In genomic region chr5:76818844-76819831, GRCh38 we compare ENCODE assay signal across 8 cellular contexts. TPM values are rescaled to one million over a fixed set of nuclear protein-coding genes. Genes with fewer than 3 reads are reported as not detected.
DNase-seq lines count a peak whose midpoint lies in the region; ATAC-seq and TF ChIP-seq lines count a peak whose summit lies in the region.

Gene F2RL1 (plus strand): TSS chr5:76819030. CDS start chr5:76819183, 153 bp downstream.

- H3K27ac ChIP-seq in GM23338 (ENCODE audit: low read depth) (peak within 1 kb of the TSS; percentile 90), suprapubic skin (peak within 1 kb of the TSS; percentile 87)

- no peak for TF ChIP-seq POLR2A in suprapubic skin (IDR thresholded peaks at IDR 0.05)

- H3K27me3 Mint-ChIP-seq in GM23338 (ENCODE audit: insufficient read depth, low read depth, poor library complexity): peaks cover 22% of the 10 kb centered on the region
- H3K27me3 Mint-ChIP-seq in nephron progenitor cell (ENCODE audit: low read depth, poor library complexity): peaks cover 70% of the 10 kb centered on the region

- H3K4me3 ChIP-seq in GM23338 (peak within 1 kb of the TSS; percentile 98), NT2/D1 (ENCODE audit: insufficient read length, low read depth) (peak within 1 kb of the TSS; percentile 91), foreskin fibroblast (ENCODE audit: low read depth in 1 of 2, low read length in 2 of 2) (peak within 1 kb of the TSS; percentile 79 to 85), suprapubic skin (peak within 1 kb of the TSS; percentile 76)

- H2AFZ ChIP-seq in GM23338: peak within 1 kb of the TSS; percentile 72

- peak within 1 kb of the TSS; percentile 86 for H3K9ac ChIP-seq in NT2/D1 (ENCODE audit: insufficient read length, low read depth)

- H3K36me3 ChIP-seq in GM23338 (ENCODE audit: insufficient read depth) (no peaks in the 10 kb centered on the region), NT2/D1 (ENCODE audit: insufficient read depth, insufficient read length, low read length) (peaks cover 4% of the 10 kb centered on the region), suprapubic skin (no peaks in the 10 kb centered on the region)

- peaks cover 5% of the 10 kb centered on the region; the same call in 1 of the 2 replicates for H3F3A ChIP-seq in GM23338 (replicated peaks; ENCODE audit: low read depth)

- peaks cover 4% of the 10 kb centered on the region; the same call in 1 of the 2 replicates for H4K20me1 ChIP-seq in GM23338 (replicated peaks; ENCODE audit: insufficient read depth)

- no peaks in the 10 kb centered on the region for H3K9me3 Mint-ChIP-seq in GM23338
- peaks cover 4% of the 10 kb centered on the region for H3K9me3 Mint-ChIP-seq in nephron progenitor cell

- H3K9me2 ChIP-seq in GM23338 (ENCODE audit: insufficient read depth): no peaks in the 10 kb centered on the region

- DNase-seq in GM23338 (ENCODE audit: low spot score) (peak; percentile 98), NT2/D1 (ENCODE audit: low read depth, low spot score) (no peak), foreskin fibroblast (peak; percentile 59 to 85), nephron progenitor cell (peak; percentile 82), suprapubic skin (ENCODE audit: low spot score in 2 of 2) (peak; percentile 72 to 79)
- peak; percentile 49 for DNase-seq in activated effector memory CD4-positive, alpha-beta T cell treated with Interleukin-2 at 50 U/mL for 16 hours

- H3K79me2 ChIP-seq in GM23338 (replicated peaks; ENCODE audit: insufficient read depth): peaks cover 43% of the 10 kb centered on the region

- H3K4me3 Mint-ChIP-seq in GM23338 (peak within 1 kb of the TSS; percentile 90), nephron progenitor cell (peak within 1 kb of the TSS; percentile 81)

- ATAC-seq in GM23338 (peak; percentile 88), GM18502 (IDR thresholded peaks at IDR 0.05; ENCODE audit: poor library complexity, unreplicated experiment) (no peak), GM19324 (IDR thresholded peaks at IDR 0.05; ENCODE audit: low FRiP score, unreplicated experiment) (no peak)

- H3K9me3 ChIP-seq in NT2/D1 (ENCODE audit: insufficient read depth, low read length) (no peaks in the 10 kb centered on the region), suprapubic skin (no peaks in the 10 kb centered on the region)

- whole genome bisulfite sequencing in suprapubic skin: 0% methylated on average over 6 of the region's 72 CpGs

- peaks cover 17% of the 10 kb centered on the region for H3K4me1 ChIP-seq in GM23338 (ENCODE audit: insufficient read depth)
- no peaks in the 10 kb centered on the region for H3K4me1 ChIP-seq in NT2/D1 (ENCODE audit: insufficient read depth, insufficient read length)
- peaks cover 26% of the 10 kb centered on the region for H3K4me1 ChIP-seq in suprapubic skin

- peak within 1 kb of the TSS; percentile 81 for H3K4me2 ChIP-seq in GM23338

- peaks cover 33% of the 10 kb centered on the region for H3K27me3 ChIP-seq in GM23338 (ENCODE audit: insufficient read depth)
- peaks cover 4% of the 10 kb centered on the region for H3K27me3 ChIP-seq in NT2/D1 (ENCODE audit: insufficient read depth, insufficient read length)
- H3K27me3 ChIP-seq in suprapubic skin: peaks cover 18% of the 10 kb centered on the region

- TF ChIP-seq CTCF in GM23338 (conservative IDR thresholded peaks at IDR 0.05; ENCODE audit: low read depth in 2 of 2): 0 out of 4 replicates have a peak, but pooled peaks of 1 of the 2 experiments have one; percentile 1
- no peak for TF ChIP-seq CTCF in foreskin fibroblast (IDR thresholded peaks at IDR 0.05; ENCODE audit: low read depth, low read length)
- TF ChIP-seq CTCF in nephron progenitor cell (IDR thresholded peaks at IDR 0.05): no peak
- no peak for TF ChIP-seq CTCF in suprapubic skin (IDR thresholded peaks at IDR 0.05)

- H3K27ac Mint-ChIP-seq in GM23338 (peak within 1 kb of the TSS; percentile 56), nephron progenitor cell (no peak within 1 kb of the TSS)

- no peak for TF ChIP-seq EP300 in suprapubic skin (IDR thresholded peaks at IDR 0.05)

- peaks cover 22% of the 10 kb centered on the region for H3K4me1 Mint-ChIP-seq in GM23338
- H3K4me1 Mint-ChIP-seq in nephron progenitor cell: peaks cover 19% of the 10 kb centered on the region

- H3K36me3 Mint-ChIP-seq in GM23338 (ENCODE audit: low read depth): no peaks in the 10 kb centered on the region; the same call in 2 of the 3 replicates
- H3K36me3 Mint-ChIP-seq in nephron progenitor cell (ENCODE audit: low read depth): peaks cover 4% of the 10 kb centered on the region

TF ChIP-seq in GM23338, 12 proteins besides CTCF, POLR2A, EP300 and RAD21 (continues in another document):
- TF ChIP-seq, protein P1, sequence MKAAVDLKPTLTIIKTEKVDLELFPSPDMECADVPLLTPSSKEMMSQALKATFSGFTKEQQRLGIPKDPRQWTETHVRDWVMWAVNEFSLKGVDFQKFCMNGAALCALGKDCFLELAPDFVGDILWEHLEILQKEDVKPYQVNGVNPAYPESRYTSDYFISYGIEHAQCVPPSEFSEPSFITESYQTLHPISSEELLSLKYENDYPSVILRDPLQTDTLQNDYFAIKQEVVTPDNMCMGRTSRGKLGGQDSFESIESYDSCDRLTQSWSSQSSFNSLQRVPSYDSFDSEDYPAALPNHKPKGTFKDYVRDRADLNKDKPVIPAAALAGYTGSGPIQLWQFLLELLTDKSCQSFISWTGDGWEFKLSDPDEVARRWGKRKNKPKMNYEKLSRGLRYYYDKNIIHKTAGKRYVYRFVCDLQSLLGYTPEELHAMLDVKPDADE (IDR thresholded peaks at IDR 0.05): no peak
- TF ChIP-seq EZH2phosphoT487 (IDR thresholded peaks at IDR 0.05; ENCODE audit: unreplicated experiment): no peak
- TF ChIP-seq CREB1 (CRISPR knock-in tag; IDR thresholded peaks at IDR 0.05; ENCODE audit: low read depth): 0 out of 2 replicates have a peak, but pooled peaks have one; percentile 2
- peak; percentile 87 for TF ChIP-seq POLR2AphosphoS5 (IDR thresholded peaks at IDR 0.05; ENCODE audit: low read depth)
- no peak for TF ChIP-seq NANOG (IDR thresholded peaks at IDR 0.05; ENCODE audit: borderline replicate concordance)
- TF ChIP-seq, protein P2, sequence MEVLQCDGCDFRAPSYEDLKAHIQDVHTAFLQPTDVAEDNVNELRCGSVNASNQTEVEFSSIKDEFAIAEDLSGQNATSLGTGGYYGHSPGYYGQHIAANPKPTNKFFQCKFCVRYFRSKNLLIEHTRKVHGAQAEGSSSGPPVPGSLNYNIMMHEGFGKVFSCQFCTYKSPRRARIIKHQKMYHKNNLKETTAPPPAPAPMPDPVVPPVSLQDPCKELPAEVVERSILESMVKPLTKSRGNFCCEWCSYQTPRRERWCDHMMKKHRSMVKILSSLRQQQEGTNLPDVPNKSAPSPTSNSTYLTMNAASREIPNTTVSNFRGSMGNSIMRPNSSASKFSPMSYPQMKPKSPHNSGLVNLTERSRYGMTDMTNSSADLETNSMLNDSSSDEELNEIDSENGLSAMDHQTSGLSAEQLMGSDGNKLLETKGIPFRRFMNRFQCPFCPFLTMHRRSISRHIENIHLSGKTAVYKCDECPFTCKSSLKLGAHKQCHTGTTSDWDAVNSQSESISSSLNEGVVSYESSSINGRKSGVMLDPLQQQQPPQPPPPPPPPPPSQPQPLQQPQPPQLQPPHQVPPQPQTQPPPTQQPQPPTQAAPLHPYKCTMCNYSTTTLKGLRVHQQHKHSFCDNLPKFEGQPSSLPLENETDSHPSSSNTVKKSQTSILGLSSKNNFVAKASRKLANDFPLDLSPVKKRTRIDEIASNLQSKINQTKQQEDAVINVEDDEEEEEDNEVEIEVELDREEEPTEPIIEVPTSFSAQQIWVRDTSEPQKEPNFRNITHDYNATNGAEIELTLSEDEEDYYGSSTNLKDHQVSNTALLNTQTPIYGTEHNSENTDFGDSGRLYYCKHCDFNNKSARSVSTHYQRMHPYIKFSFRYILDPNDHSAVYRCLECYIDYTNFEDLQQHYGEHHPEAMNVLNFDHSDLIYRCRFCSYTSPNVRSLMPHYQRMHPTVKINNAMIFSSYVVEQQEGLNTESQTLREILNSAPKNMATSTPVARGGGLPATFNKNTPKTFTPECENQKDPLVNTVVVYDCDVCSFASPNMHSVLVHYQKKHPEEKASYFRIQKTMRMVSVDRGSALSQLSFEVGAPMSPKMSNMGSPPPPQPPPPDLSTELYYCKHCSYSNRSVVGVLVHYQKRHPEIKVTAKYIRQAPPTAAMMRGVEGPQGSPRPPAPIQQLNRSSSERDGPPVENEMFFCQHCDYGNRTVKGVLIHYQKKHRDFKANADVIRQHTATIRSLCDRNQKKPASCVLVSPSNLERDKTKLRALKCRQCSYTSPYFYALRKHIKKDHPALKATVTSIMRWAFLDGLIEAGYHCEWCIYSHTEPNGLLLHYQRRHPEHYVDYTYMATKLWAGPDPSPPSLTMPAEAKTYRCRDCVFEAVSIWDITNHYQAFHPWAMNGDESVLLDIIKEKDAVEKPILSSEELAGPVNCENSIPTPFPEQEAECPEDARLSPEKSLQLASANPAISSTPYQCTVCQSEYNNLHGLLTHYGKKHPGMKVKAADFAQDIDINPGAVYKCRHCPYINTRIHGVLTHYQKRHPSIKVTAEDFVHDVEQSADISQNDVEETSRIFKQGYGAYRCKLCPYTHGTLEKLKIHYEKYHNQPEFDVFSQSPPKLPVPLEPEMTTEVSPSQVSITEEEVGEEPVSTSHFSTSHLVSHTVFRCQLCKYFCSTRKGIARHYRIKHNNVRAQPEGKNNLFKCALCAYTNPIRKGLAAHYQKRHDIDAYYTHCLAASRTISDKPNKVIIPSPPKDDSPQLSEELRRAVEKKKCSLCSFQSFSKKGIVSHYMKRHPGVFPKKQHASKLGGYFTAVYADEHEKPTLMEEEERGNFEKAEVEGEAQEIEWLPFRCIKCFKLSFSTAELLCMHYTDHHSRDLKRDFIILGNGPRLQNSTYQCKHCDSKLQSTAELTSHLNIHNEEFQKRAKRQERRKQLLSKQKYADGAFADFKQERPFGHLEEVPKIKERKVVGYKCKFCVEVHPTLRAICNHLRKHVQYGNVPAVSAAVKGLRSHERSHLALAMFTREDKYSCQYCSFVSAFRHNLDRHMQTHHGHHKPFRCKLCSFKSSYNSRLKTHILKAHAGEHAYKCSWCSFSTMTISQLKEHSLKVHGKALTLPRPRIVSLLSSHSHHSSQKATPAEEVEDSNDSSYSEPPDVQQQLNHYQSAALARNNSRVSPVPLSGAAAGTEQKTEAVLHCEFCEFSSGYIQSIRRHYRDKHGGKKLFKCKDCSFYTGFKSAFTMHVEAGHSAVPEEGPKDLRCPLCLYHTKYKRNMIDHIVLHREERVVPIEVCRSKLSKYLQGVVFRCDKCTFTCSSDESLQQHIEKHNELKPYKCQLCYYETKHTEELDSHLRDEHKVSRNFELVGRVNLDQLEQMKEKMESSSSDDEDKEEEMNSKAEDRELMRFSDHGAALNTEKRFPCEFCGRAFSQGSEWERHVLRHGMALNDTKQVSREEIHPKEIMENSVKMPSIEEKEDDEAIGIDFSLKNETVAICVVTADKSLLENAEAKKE (CRISPR knock-in tag; IDR thresholded peaks at IDR 0.05): no peak
- no peak for TF ChIP-seq ZNF331 (CRISPR knock-in tag; IDR thresholded peaks at IDR 0.05; ENCODE audit: low read depth)
- TF ChIP-seq STAT1 (IDR thresholded peaks at IDR 0.05; ENCODE audit: unreplicated experiment): no peak
- TF ChIP-seq EZH2 (IDR thresholded peaks at IDR 0.05; ENCODE audit: low read depth, unreplicated experiment): no peak

RNA-seq across cellular contexts. Expression of gene F2RL1, which starts in this region (rescaled TPM):
- 27.1 and 32.1 TPM in 2 replicates for total RNA-seq in GM23338 (2014; rRNA removed; shearing (Covaris generic))
- polyA plus RNA-seq in GM23338 (2016; fragmentation: Nextera tagmentation; extraction: Ambion mirVana): 15.3 and 16.2 TPM in 2 replicates
- 100 to 1,000 TPM in 2 of 4 donors, 10 to 100 TPM in 2; 20.8 to 107 (median 77.7) TPM for total RNA-seq in suprapubic skin
